1 cellular context compared by ENCODE assay signal in the genomic region with DNA sequence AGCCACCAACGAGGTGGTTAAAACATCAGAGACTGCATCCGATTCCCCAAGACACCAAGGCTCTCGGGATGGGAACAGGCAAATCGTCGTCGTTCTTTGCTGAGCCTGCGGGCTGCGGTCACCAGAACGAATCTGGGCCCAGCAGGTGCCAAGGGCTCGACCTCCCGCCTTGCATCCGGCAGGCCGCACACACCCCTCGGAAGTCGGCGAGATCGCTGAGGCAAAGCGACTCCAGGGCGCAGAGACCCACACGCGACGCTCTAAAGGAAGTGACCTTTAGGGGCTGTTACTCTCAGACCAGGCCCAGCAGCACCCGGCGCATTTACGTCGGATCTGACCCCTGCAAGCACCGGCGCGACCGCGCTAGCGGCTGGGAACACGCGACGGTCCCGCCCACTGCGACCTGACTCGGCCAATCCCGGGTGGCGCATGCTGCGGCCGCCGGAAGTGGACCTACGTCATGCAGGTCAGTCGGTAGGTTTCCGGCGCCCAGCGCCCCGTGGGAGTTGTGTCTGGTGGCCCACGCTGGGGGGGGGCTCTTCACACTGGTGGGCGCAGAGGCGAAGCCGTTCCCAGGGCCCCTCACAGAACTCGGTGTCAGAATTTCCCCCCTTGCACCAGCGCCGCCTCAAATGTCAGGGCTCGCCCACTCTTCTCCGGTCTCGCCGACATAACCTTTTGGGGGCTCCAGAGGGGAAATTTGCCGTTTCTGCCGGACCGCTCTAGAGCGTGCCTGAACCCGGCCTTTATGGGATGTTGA.
TF ChIP-seq lines count a peak whose summit lies in the region.

No MANE protein-coding gene starts in this region.

TF ChIP-seq in HEK293T, 16 proteins besides CTCF, POLR2A, EP300 and RAD21 (continued from another document):
- TF ChIP-seq, protein P1, sequence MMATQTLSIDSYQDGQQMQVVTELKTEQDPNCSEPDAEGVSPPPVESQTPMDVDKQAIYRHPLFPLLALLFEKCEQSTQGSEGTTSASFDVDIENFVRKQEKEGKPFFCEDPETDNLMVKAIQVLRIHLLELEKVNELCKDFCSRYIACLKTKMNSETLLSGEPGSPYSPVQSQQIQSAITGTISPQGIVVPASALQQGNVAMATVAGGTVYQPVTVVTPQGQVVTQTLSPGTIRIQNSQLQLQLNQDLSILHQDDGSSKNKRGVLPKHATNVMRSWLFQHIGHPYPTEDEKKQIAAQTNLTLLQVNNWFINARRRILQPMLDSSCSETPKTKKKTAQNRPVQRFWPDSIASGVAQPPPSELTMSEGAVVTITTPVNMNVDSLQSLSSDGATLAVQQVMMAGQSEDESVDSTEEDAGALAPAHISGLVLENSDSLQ (IDR thresholded peaks at IDR 0.05): no peak
- no peak for TF ChIP-seq FOXM1 (IDR thresholded peaks at IDR 0.05; ENCODE audit: borderline replicate concordance)
TF ChIP-seq in HEK293T: peak in this region for 0.
